Comparison of ENCODE assay signal across 1 cellular context in the genomic region with DNA sequence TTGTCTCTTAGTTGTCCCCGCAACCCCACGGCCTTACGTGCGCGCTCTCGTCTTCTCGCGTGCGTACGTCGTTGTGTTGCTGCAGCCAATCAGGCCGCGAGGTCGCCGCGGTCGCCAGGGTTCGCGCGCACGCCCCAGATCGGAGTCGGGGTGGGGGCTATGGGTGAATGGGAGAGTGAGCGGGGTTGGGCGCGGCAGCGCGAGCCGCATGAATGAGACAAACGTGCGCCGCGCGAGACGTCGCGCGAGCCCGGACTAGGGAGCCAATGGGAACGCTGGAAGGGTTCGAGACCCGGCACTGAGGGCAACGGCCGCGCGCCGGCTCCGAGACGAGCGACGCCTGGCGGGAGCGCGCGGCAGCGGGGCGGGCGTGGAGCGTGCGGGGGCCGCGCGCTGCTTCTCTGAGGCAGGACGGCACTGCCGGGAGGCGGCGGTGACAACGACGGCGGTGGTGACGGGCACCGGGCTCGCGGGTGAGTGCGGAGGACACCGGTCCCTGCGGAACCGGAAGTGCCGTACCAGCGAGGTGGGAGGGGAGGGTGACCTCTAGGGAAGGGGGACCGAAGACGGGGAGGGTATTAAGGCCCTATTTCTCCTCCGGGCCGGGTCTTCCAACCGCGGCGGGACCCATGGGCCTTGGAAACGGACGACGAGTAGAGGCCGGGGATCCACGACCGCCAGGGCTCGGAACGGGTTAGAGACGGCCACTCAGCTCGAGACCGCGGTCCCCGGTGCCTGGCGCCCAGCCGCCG.
TF ChIP-seq lines count a peak whose summit lies in the region.

A gene with protein sequence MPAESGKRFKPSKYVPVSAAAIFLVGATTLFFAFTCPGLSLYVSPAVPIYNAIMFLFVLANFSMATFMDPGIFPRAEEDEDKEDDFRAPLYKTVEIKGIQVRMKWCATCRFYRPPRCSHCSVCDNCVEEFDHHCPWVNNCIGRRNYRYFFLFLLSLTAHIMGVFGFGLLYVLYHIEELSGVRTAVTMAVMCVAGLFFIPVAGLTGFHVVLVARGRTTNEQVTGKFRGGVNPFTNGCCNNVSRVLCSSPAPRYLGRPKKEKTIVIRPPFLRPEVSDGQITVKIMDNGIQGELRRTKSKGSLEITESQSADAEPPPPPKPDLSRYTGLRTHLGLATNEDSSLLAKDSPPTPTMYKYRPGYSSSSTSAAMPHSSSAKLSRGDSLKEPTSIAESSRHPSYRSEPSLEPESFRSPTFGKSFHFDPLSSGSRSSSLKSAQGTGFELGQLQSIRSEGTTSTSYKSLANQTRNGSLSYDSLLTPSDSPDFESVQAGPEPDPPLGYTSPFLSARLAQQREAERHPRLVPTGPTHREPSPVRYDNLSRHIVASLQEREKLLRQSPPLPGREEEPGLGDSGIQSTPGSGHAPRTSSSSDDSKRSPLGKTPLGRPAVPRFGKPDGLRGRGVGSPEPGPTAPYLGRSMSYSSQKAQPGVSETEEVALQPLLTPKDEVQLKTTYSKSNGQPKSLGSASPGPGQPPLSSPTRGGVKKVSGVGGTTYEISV (plus strand): TSS at position 400 of the 752 bp plus-strand sequence. CDS start 4,977 bp downstream, outside the sequence.

TF ChIP-seq in HepG2, 621 proteins besides CTCF, POLR2A, EP300 and RAD21 (continued from another document and continues in another):
- TF ChIP-seq, protein P1, sequence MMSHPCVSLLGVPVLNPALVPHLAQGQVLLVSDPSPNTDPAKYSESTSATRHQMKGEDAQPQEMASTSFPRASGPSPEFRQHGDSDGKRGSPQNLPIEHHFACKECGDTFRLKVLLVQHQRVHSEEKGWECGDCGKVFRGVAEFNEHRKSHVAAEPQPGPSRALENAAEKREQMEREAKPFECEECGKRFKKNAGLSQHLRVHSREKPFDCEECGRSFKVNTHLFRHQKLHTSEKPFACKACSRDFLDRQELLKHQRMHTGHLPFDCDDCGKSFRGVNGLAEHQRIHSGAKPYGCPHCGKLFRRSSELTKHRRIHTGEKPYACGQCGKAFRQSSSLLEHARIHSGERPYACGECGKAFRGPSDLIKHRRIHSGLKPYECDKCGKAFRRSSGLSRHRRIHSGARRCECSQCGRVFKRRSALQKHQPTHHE (CRISPR knock-in tag; IDR thresholded peaks at IDR 0.05; ENCODE audit: borderline replicate concordance) = 0 out of 2 replicates have a peak, but pooled peaks have one; percentile 22
- TF ChIP-seq E2F5 (CRISPR knock-in tag; conservative IDR thresholded peaks at IDR 0.05) (peak; percentile 15; the same call in 1 of the 2 replicates), ZMYM2 (CRISPR knock-in tag; IDR thresholded peaks at IDR 0.05) (no peak), RNF219 (CRISPR knock-in tag; IDR thresholded peaks at IDR 0.05) (no peak), ZNF354B (CRISPR knock-in tag; IDR thresholded peaks at IDR 0.05) (0 out of 2 replicates have a peak, but pooled peaks have one; percentile 6), ZBTB1 (CRISPR knock-in tag; IDR thresholded peaks at IDR 0.05; ENCODE audit: borderline replicate concordance) (no peak), SNRNP70 (IDR thresholded peaks at IDR 0.05; ENCODE audit: low read depth, low read length) (no peak), ZKSCAN8 (CRISPR knock-in tag; IDR thresholded peaks at IDR 0.05; ENCODE audit: borderline replicate concordance) (no peak), THRA (CRISPR knock-in tag; IDR thresholded peaks at IDR 0.05; ENCODE audit: borderline replicate concordance) (0 out of 2 replicates have a peak, but pooled peaks have one; percentile 4), SRSF4 (IDR thresholded peaks at IDR 0.05; ENCODE audit: low read depth, low read length, poor library complexity, severe bottlenecking) (no peak), POLR2AphosphoS5 (IDR thresholded peaks at IDR 0.05; ENCODE audit: low read depth, low read length) (peak; percentile 60), ZNF761 (CRISPR knock-in tag; conservative IDR thresholded peaks at IDR 0.05) (peak; percentile 79; the same call in 1 of the 2 replicates), GATAD1 (CRISPR knock-in tag; IDR thresholded peaks at IDR 0.05) (peak; percentile 84), ZFP41 (CRISPR knock-in tag; IDR thresholded peaks at IDR 0.05; ENCODE audit: borderline replicate concordance) (no peak), ZNF496 (CRISPR knock-in tag; IDR thresholded peaks at IDR 0.05; ENCODE audit: insufficient replicate concordance) (no peak), PTBP1 (IDR thresholded peaks at IDR 0.05; ENCODE audit: low read depth, low read length, poor library complexity, severe bottlenecking) (no peak), ZNF724P (CRISPR knock-in tag; IDR thresholded peaks at IDR 0.05; ENCODE audit: borderline replicate concordance) (0 out of 2 replicates have a peak, but pooled peaks have one; percentile 71), NR2F2 (IDR thresholded peaks at IDR 0.05; ENCODE audit: borderline replicate concordance, low read depth) (no peak; the same call in 1 of the 2 replicates), ZSCAN9 (CRISPR knock-in tag; IDR thresholded peaks at IDR 0.05; ENCODE audit: borderline replicate concordance) (no peak), NAIF1 (CRISPR knock-in tag; IDR thresholded peaks at IDR 0.05; ENCODE audit: borderline replicate concordance) (no peak), NCOR1 (IDR thresholded peaks at IDR 0.05; ENCODE audit: borderline replicate concordance, low read length) (no peak), ESRRA (CRISPR knock-in tag; IDR thresholded peaks at IDR 0.05; ENCODE audit: low read depth) (peak; percentile 20; the same call in 1 of the 2 replicates), GZF1 (CRISPR knock-in tag; IDR thresholded peaks at IDR 0.05) (no peak), ZBTB7A (CRISPR knock-in tag; IDR thresholded peaks at IDR 0.05) (0 out of 2 replicates have a peak, but pooled peaks have one; percentile 27), HDAC1 (CRISPR knock-in tag; IDR thresholded peaks at IDR 0.05) (peak; percentile 61; the same call in 1 of the 2 replicates), NFE2L1 (CRISPR knock-in tag; IDR thresholded peaks at IDR 0.05; ENCODE audit: borderline replicate concordance) (no peak), TOE1 (CRISPR knock-in tag; IDR thresholded peaks at IDR 0.05) (no peak; the same call in 1 of the 2 replicates), NR2F1 (CRISPR knock-in tag; IDR thresholded peaks at IDR 0.05) (peak in 1 of 2 experiments; percentile 38; a peak in 2 of 4 replicates), FOXA1 (IDR thresholded peaks at IDR 0.05) (no peak), FOXA1 (CRISPR knock-in tag; IDR thresholded peaks at IDR 0.05) (no peak; the same call in 1 of the 2 replicates), SP1 (IDR thresholded peaks at IDR 0.05) (no peak), SP1 (CRISPR knock-in tag; IDR thresholded peaks at IDR 0.05) (no peak; the same call in 1 of the 2 replicates), MZF1 (CRISPR knock-in tag; IDR thresholded peaks at IDR 0.05; ENCODE audit: borderline replicate concordance) (no peak), RFX1 (IDR thresholded peaks at IDR 0.05) (peak; percentile 42; the same call in 1 of the 2 replicates), ARID3A (IDR thresholded peaks at IDR 0.05; ENCODE audit: low read depth, low read length) (0 out of 2 replicates have a peak, but pooled peaks have one; percentile 0), ZNF24 (IDR thresholded peaks at IDR 0.05) (no peak)
- TF ChIP-seq, protein P2, sequence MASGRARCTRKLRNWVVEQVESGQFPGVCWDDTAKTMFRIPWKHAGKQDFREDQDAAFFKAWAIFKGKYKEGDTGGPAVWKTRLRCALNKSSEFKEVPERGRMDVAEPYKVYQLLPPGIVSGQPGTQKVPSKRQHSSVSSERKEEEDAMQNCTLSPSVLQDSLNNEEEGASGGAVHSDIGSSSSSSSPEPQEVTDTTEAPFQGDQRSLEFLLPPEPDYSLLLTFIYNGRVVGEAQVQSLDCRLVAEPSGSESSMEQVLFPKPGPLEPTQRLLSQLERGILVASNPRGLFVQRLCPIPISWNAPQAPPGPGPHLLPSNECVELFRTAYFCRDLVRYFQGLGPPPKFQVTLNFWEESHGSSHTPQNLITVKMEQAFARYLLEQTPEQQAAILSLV (CRISPR knock-in tag; IDR thresholded peaks at IDR 0.05; ENCODE audit: borderline replicate concordance) = peak; percentile 86; the same call in 1 of the 2 replicates
- TF ChIP-seq, protein P3, sequence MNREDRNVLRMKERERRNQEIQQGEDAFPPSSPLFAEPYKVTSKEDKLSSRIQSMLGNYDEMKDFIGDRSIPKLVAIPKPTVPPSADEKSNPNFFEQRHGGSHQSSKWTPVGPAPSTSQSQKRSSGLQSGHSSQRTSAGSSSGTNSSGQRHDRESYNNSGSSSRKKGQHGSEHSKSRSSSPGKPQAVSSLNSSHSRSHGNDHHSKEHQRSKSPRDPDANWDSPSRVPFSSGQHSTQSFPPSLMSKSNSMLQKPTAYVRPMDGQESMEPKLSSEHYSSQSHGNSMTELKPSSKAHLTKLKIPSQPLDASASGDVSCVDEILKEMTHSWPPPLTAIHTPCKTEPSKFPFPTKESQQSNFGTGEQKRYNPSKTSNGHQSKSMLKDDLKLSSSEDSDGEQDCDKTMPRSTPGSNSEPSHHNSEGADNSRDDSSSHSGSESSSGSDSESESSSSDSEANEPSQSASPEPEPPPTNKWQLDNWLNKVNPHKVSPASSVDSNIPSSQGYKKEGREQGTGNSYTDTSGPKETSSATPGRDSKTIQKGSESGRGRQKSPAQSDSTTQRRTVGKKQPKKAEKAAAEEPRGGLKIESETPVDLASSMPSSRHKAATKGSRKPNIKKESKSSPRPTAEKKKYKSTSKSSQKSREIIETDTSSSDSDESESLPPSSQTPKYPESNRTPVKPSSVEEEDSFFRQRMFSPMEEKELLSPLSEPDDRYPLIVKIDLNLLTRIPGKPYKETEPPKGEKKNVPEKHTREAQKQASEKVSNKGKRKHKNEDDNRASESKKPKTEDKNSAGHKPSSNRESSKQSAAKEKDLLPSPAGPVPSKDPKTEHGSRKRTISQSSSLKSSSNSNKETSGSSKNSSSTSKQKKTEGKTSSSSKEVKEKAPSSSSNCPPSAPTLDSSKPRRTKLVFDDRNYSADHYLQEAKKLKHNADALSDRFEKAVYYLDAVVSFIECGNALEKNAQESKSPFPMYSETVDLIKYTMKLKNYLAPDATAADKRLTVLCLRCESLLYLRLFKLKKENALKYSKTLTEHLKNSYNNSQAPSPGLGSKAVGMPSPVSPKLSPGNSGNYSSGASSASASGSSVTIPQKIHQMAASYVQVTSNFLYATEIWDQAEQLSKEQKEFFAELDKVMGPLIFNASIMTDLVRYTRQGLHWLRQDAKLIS (CRISPR knock-in tag; IDR thresholded peaks at IDR 0.05) = no peak
- TF ChIP-seq, protein P4, sequence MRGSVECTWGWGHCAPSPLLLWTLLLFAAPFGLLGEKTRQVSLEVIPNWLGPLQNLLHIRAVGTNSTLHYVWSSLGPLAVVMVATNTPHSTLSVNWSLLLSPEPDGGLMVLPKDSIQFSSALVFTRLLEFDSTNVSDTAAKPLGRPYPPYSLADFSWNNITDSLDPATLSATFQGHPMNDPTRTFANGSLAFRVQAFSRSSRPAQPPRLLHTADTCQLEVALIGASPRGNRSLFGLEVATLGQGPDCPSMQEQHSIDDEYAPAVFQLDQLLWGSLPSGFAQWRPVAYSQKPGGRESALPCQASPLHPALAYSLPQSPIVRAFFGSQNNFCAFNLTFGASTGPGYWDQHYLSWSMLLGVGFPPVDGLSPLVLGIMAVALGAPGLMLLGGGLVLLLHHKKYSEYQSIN (CRISPR knock-in tag; IDR thresholded peaks at IDR 0.05; ENCODE audit: borderline replicate concordance) = no peak
